In the genomic region with DNA sequence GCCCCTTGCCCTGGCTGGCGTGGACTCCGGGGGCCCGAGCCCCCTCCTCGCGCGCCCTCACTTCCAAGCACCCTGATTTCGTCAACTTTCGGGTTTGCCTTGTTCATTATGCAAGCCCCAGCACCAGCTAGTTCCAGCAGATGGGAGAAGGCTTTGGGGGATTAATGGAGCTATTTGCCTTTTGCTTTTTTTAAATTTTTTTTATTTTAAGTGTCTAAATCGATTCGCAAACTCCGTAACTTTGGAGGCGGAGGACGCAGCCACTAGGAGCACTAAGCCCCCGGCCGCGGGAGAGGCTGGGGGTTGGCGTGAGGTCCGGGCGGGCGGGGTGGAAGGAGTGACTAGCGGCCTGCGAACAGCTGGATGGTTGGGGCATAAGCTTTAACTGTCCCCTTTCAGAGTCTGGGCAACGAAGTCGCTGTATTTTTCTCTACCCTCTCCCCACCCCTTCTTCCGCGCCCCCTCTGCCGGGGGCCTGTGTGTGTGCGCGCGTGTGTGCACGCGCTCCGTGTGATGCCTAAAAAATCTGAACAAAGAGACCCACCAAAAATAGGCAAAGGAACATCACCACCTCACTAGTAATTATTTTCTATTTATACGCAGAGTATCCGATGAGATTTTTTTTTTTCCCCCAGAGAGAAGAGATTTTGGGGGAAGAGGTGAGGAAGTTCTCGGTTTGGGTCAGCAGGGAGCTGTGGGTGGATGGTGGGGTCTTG, we compare ENCODE assay signal across 14 cellular contexts. TPM values are rescaled to one million over a fixed set of nuclear protein-coding genes. Genes with fewer than 3 reads are reported as not detected.
A peak's percentile ranks its signal among the peaks of the same experiment; 100 is the strongest.
DNase-seq lines count a peak whose midpoint lies in the region; ATAC-seq and TF ChIP-seq lines count a peak whose summit lies in the region.
"Had no signal": no experiment of that assay in that cellular context is flagged by ENCODE, and none has a peak within 500 bp of the region (broad histone marks: within the 10 kb centered on the region; RNA-seq: fewer than 3 reads in every experiment).

No MANE protein-coding gene starts in this region.

- intact Hi-C loops in heart left ventricle (cut with DNase I) = loop anchor here in 1 of 10 donors (5.0 kb wide), 1 partner anchor 669 kb away; no protein-coding TSS in a partner anchor
- intact Hi-C loops in left cardiac atrium (cut with DNase I) = no loop called here
- intact Hi-C loops in activated CD4-positive, alpha-beta T cell treated with anti-CD3 and anti-CD28 coated beads, Interleukin-2, amount 10 ng/mL, durations not matched to agents 24 days and 14 days (cut with micrococcal nuclease) = no loop called here

- ATAC-seq in heart left ventricle (no peak), left cardiac atrium (no peak)
- no peak for ATAC-seq in activated CD4-positive, CD25-positive, alpha-beta regulatory T cell treated with anti-CD3 and anti-CD28 coated beads, Interleukin-2, amount 50 U/mL, for 24 hours
- ATAC-seq: gastrocnemius medialis had no signal

- no peak overlapping the region for H3K4me3 Mint-ChIP-seq in activated CD4-positive, alpha-beta T cell treated with anti-CD3 and anti-CD28 coated beads, Interleukin-2, amount 10 ng/mL, durations not matched to agents 24 days and 14 days
- H3K4me3 Mint-ChIP-seq: dendritic cell treated with granulocyte-macrophage colony-stimulating factor and Interleukin-4, amounts not matched to agents 40 ng/mL and 50 ng/mL, for 4 days had no signal

- H3K27ac ChIP-seq in heart left ventricle (peak overlapping the region in 1 of 12 donors; percentile 43), caudate nucleus (ENCODE audit: low read depth, low read length) (peak overlapping the region; percentile 36), suprapubic skin (no peak overlapping the region)
- H3K27ac ChIP-seq: gastrocnemius medialis, skin epidermis had no signal

- H3K36me3 ChIP-seq in heart left ventricle (no peaks in the 10 kb centered on the region), kidney epithelial cell (ENCODE audit: control insufficient read depth, insufficient read depth, low read length) (no peaks in the 10 kb centered on the region), suprapubic skin (no peaks in the 10 kb centered on the region)
- H3K36me3 ChIP-seq: gastrocnemius medialis had no signal

- DNase-seq in heart left ventricle (no peak), left cardiac atrium (no peak), caudate nucleus (lab: John Stamatoyannopoulos, UW) (peak in 14 of 61 donors; percentile 1 to 53 (median 21)), kidney epithelial cell (ENCODE audit: low read depth) (no peak), suprapubic skin (ENCODE audit: low spot score in 2 of 2) (no peak)
- DNase-seq in activated CD4-positive, alpha-beta T cell treated with anti-CD3 and anti-CD28 coated beads, Interleukin-2, amount 10 ng/mL, durations not matched to agents 24 days and 14 days = no peak
- DNase-seq in activated CD4-positive, alpha-beta T cell treated with anti-CD3 and anti-CD28 coated beads, Interleukin-2, amount 50 U/mL, for 1 hour = no peak
- DNase-seq: gastrocnemius medialis, GDM1, NCI-H774 had no signal

- H3K4me3 ChIP-seq in heart left ventricle (peak overlapping the region in 10 of 12 donors; percentile 7 to 50 (median 26)), kidney epithelial cell (ENCODE audit: low read depth, low read length) (peak overlapping the region; percentile 61), suprapubic skin (peak overlapping the region; percentile 45)

- peaks cover 2% of the 10 kb centered on the region for H3K4me1 Mint-ChIP-seq in activated CD4-positive, alpha-beta T cell treated with anti-CD3 and anti-CD28 coated beads, Interleukin-2, amount 10 ng/mL, durations not matched to agents 24 days and 14 days

- no peak for TF ChIP-seq EP300 in suprapubic skin (IDR thresholded peaks at IDR 0.05)

- no peaks in the 10 kb centered on the region for H3K9me3 ChIP-seq in heart left ventricle
- no peaks in the 10 kb centered on the region for H3K9me3 ChIP-seq in suprapubic skin
- H3K9me3 ChIP-seq: gastrocnemius medialis had no signal

- H3K27me3 ChIP-seq in heart left ventricle (peaks cover 30 to 84% (median 67%) of the 10 kb centered on the region in 9 donors), kidney epithelial cell (ENCODE audit: control insufficient read depth, insufficient read depth, low read length) (peaks cover 5% of the 10 kb centered on the region), suprapubic skin (peaks cover 87% of the 10 kb centered on the region)

- TF ChIP-seq CTCF in heart left ventricle (IDR thresholded peaks at IDR 0.05) (no peak), kidney epithelial cell (IDR thresholded peaks at IDR 0.05; ENCODE audit: insufficient read depth, low read length, poor library complexity, severe bottlenecking) (no peak), suprapubic skin (IDR thresholded peaks at IDR 0.05) (no peak)

- peaks cover 59% of the 10 kb centered on the region for H3K27me3 Mint-ChIP-seq in activated CD4-positive, alpha-beta T cell treated with anti-CD3 and anti-CD28 coated beads, Interleukin-2, amount 10 ng/mL, durations not matched to agents 24 days and 14 days

- peaks cover 0 to 38% (median 0%) of the 10 kb centered on the region in 12 donors for H3K4me1 ChIP-seq in heart left ventricle
- H3K4me1 ChIP-seq in suprapubic skin = peaks cover 27% of the 10 kb centered on the region
- H3K4me1 ChIP-seq: gastrocnemius medialis had no signal

- TF ChIP-seq POLR2A in heart left ventricle (IDR thresholded peaks at IDR 0.05) = no peak
- no peak for TF ChIP-seq POLR2A in suprapubic skin (IDR thresholded peaks at IDR 0.05)

- 1 to 2% (median 1%) methylated on average over 36 of the region's 36 CpGs for WGBS in heart left ventricle, 4 donors
- 2% methylated on average over 36 of the region's 36 CpGs for WGBS in suprapubic skin

- no peaks in the 10 kb centered on the region for H3K36me3 Mint-ChIP-seq in activated CD4-positive, alpha-beta T cell treated with anti-CD3 and anti-CD28 coated beads, Interleukin-2, amount 10 ng/mL, durations not matched to agents 24 days and 14 days (ENCODE audit: low read depth)

- no peak overlapping the region for H3K27ac Mint-ChIP-seq in activated CD4-positive, alpha-beta T cell treated with anti-CD3 and anti-CD28 coated beads, Interleukin-2, amount 10 ng/mL, durations not matched to agents 24 days and 14 days
- H3K27ac Mint-ChIP-seq: dendritic cell treated with granulocyte-macrophage colony-stimulating factor and Interleukin-4, amounts not matched to agents 40 ng/mL and 50 ng/mL, for 4 days had no signal

- H3K9me3 Mint-ChIP-seq in activated CD4-positive, alpha-beta T cell treated with anti-CD3 and anti-CD28 coated beads, Interleukin-2, amount 10 ng/mL, durations not matched to agents 24 days and 14 days = no peaks in the 10 kb centered on the region
- H3K9me3 Mint-ChIP-seq: dendritic cell treated with granulocyte-macrophage colony-stimulating factor and Interleukin-4, amounts not matched to agents 40 ng/mL and 50 ng/mL, for 4 days had no signal

RNA-seq across cellular contexts. Expression of a gene that starts 2.1 kb away (rescaled TPM):
- total RNA-seq in heart left ventricle = under 1 TPM in 8 of 9 donors, not detected in 1; 0.09 to 0.83 (median 0.31) TPM
- polyA plus RNA-seq in heart left ventricle = under 1 TPM; 0.08 to 0.21 TPM
- total RNA-seq in left cardiac atrium = under 1 TPM; 0.31 to 0.44 TPM
- 32.8 and 36.4 TPM in 2 replicates for total RNA-seq in kidney epithelial cell
- total RNA-seq in suprapubic skin = 1 to 10 TPM in 2 of 4 donors, under 1 TPM in 2; 0.26 to 1.9 (median 1.2) TPM
- 0.12 TPM in 1 of 2 replicates, not detected in the other for total RNA-seq in activated CD4-positive, alpha-beta T cell treated with anti-CD3 and anti-CD28 coated beads, Interleukin-2, amount 10 ng/mL, durations not matched to agents 24 days and 14 days
- total RNA-seq: gastrocnemius medialis, mononuclear cell had no signal

Comparison
In these comparisons a context has a peak if more than half of its experiments do, and no peak if none do; other contexts are left out.
1. RNA of a gene that starts 2.1 kb away (total RNA-seq): 32.8 to 36.4 TPM in kidney epithelial cell; 0.26 to 1.9 TPM in suprapubic skin, 0.31 to 0.44 TPM in left cardiac atrium, 0.09 to 0.83 TPM in heart left ventricle and 0.12 TPM in activated CD4-positive, alpha-beta T cell treated with anti-CD3 and anti-CD28 coated beads, Interleukin-2, amount 10 ng/mL, durations not matched to agents 24 days and 14 days; every median in the first group is over 10 times any median in the second.
2. Peak in every context shown above with its lines, with median percentiles within 50 percentile points of each other: H3K4me3 ChIP-seq.